8 cellular contexts compared by ENCODE assay signal in genomic region chr12:5648692-5649338, GRCh38.
DNase-seq lines count a peak whose midpoint lies in the region; ATAC-seq and TF ChIP-seq lines count a peak whose summit lies in the region.

No MANE protein-coding gene starts in this region.

- H3K4me3 ChIP-seq in lower leg skin (ENCODE audit: low read depth, poor library complexity, severe bottlenecking): no peak overlapping the region

- DNase-seq in DMS53 treated with DMSO at 0.1 percent for 48 hours (lab: John Stamatoyannopoulos, UW; ENCODE audit: unreplicated experiment) (peak; percentile 83), NCI-H1417 treated with DMSO at 0.1 percent for 48 hours (lab: John Stamatoyannopoulos, UW) (peak; percentile 73), astrocyte of the hippocampus (ENCODE audit: low read depth, low spot score) (peak; percentile 63), left lobe of liver (ENCODE audit: low spot score) (no peak), lower leg skin (ENCODE audit: low spot score in 2 of 2) (no peak), NCI-H446 treated with DMSO at 0.1 percent for 48 hours (lab: John Stamatoyannopoulos, UW) (no peak)
- DNase-seq in effector CD4-positive, alpha-beta T cell: no peak

- no peak for TF ChIP-seq CTCF in lower leg skin (IDR thresholded peaks at IDR 0.05)

- intact Hi-C loops in lower leg skin (cut with DNase I; ENCODE audit: low total_unique reads): no loop called here

- 34 to 42% methylated on average over 9 of the region's 9 CpGs for WGBS in lower leg skin, 2 donors

- no peak for TF ChIP-seq POLR2A in lower leg skin (IDR thresholded peaks at IDR 0.05)

- ATAC-seq in left lobe of liver: peak; percentile 89
- ATAC-seq in HG03135 (IDR thresholded peaks at IDR 0.05; ENCODE audit: unreplicated experiment): no peak

Comparison
In these comparisons a context has a peak if more than half of its experiments do, and no peak if none do; other contexts are left out.
1. DNase-seq: peak in DMS53 treated with DMSO at 0.1 percent for 48 hours (single experiment), NCI-H1417 treated with DMSO at 0.1 percent for 48 hours (single experiment) and astrocyte of the hippocampus (single experiment); none in left lobe of liver (single experiment), lower leg skin (0 of 2), NCI-H446 treated with DMSO at 0.1 percent for 48 hours (single experiment) and effector CD4-positive, alpha-beta T cell (single experiment).